In the genomic region with DNA sequence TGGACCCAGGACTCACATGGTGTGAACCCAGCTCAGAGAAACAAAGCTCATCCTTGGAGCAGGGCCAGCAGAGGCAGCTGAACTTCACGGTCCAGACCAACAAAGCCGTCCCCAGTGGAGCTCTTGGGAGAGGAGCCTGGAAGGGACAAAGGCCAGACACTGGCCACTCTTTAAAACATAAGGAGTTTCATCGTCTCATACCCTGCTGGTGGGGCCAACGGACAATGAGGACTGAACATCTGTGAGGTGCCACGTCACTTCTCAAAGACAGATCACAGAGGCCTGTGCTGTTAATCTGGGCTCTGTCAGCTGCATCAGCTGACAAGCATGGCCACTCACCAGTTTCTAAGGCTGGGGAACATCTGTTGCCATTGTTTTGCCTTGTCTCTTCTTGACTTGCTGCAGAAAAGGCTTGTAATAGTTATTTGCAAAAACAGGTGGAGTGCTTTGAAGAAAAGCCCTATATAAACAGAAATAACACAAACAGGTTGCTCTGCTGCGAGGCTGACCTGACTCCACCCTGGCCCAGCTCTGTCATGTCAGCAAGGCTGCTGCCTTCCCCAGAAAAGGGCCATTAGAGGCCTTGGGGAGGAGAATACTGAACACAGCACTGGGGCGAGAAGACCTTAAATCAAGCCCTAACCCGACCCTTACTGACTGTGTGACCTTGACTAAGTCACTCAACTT, we compare ENCODE assay signal across 12 cellular contexts.
DNase-seq lines count a peak whose midpoint lies in the region; ATAC-seq and TF ChIP-seq lines count a peak whose summit lies in the region.
"Had no signal": no experiment of that assay in that cellular context is flagged by ENCODE, and none has a peak within 500 bp of the region (broad histone marks: within the 10 kb centered on the region; RNA-seq: fewer than 3 reads in every experiment).

No MANE protein-coding gene starts in this region.

- intact Hi-C loops in lower lobe of right lung (cut with DNase I), result no loop called here

- DNase-seq in NCI-H2196 (lab: John Stamatoyannopoulos, UW; ENCODE audit: unreplicated experiment), result peak; percentile 20
- no peak for DNase-seq in NCI-H2196 treated with DMSO at 0.1 percent for 48 hours (lab: John Stamatoyannopoulos, UW; ENCODE audit: unreplicated experiment)
- DNase-seq in hypothalamus (lab: John Stamatoyannopoulos, UW), result peak in 49 of 51 donors; percentile 11 to 94 (median 73)
- peak; percentile 96 for DNase-seq in superior temporal gyrus (ENCODE audit: extremely low spot score)
- no peak for DNase-seq in lower lobe of right lung
- no peak for DNase-seq in HUDEP-2 (lab: John Stamatoyannopoulos, UW; ENCODE audit: unreplicated experiment in 76 of 76)
- DNase-seq: glutamatergic neuron, NCI-H1930, retina had no signal

- H3K27ac ChIP-seq in angular gyrus (ENCODE audit: low read depth, low read length) (peak overlapping the region; percentile 44), lower lobe of right lung (no peak overlapping the region)

- H3K27me3 ChIP-seq in lower lobe of right lung (ENCODE audit: low read depth), result no peaks in the 10 kb centered on the region

- ATAC-seq in GM18505 (IDR thresholded peaks at IDR 0.05; ENCODE audit: unreplicated experiment), result no peak
- no peak for ATAC-seq in lower lobe of right lung
- ATAC-seq: Panc1 had no signal

- no peak overlapping the region for H3K4me3 ChIP-seq in lower lobe of right lung

- no peak for TF ChIP-seq POLR2A in GM18505 (IDR thresholded peaks at IDR 0.05; ENCODE audit: borderline replicate concordance, extremely low read depth, insufficient read depth, insufficient read length)

- H3K4me1 ChIP-seq in lower lobe of right lung, result peaks cover 23% of the 10 kb centered on the region

- TF ChIP-seq CTCF in lower lobe of right lung (IDR thresholded peaks at IDR 0.05), result no peak

- H3K36me3 ChIP-seq in lower lobe of right lung, result no peaks in the 10 kb centered on the region

- no peaks in the 10 kb centered on the region for H3K9me3 ChIP-seq in lower lobe of right lung

Comparison
In these comparisons a context has a peak if more than half of its experiments do, and no peak if none do; other contexts are left out.
1. DNase-seq: peak in NCI-H2196 (single experiment), hypothalamus (49 of 51) and superior temporal gyrus (single experiment); none in NCI-H2196 treated with DMSO at 0.1 percent for 48 hours (single experiment), lower lobe of right lung (single experiment) and HUDEP-2 (0 of 76).